In genomic region chr3:81816473-81817260, GRCh38 we compare ENCODE assay signal across 8 cellular contexts. TPM values are rescaled to one million over a fixed set of nuclear protein-coding genes. Genes with fewer than 3 reads are reported as not detected.
DNase-seq lines count a peak whose midpoint lies in the region; ATAC-seq and TF ChIP-seq lines count a peak whose summit lies in the region.

No MANE protein-coding gene starts in this region.

- DNase-seq in GM04503 (ENCODE audit: low read depth) (peak; percentile 0), globus pallidus (ENCODE audit: low spot score) (peak; percentile 14), mammary epithelial cell (no peak), mesothelial cell of epicardium (ENCODE audit: low spot score in 2 of 2, unreplicated experiment in 2 of 2) (no peak)
- DNase-seq in activated CD4-positive, alpha-beta T cell treated with anti-CD3 and anti-CD28 coated beads, Interleukin-2, amount 10 ng/mL, durations not matched to agents 24 days and 14 days: no peak

- H3K27ac ChIP-seq in mammary epithelial cell (ENCODE audit: insufficient read depth, low read depth, low read length): no peak overlapping the region

- no peaks in the 10 kb centered on the region for H3K36me3 ChIP-seq in mammary epithelial cell (ENCODE audit: insufficient read depth, low read length)

- no peaks in the 10 kb centered on the region for H3K27me3 ChIP-seq in mammary epithelial cell (ENCODE audit: insufficient read depth, low read length)

- TF ChIP-seq CTCF in mammary epithelial cell (conservative IDR thresholded peaks at IDR 0.05 in 1 of 2, IDR thresholded peaks at IDR 0.05 in 1 of 2; ENCODE audit: extremely low read depth in 1 of 2, insufficient read depth in 1 of 2, low read depth in 1 of 2, low read length in 2 of 2): no peak
- no peak for TF ChIP-seq CTCF in mesothelial cell of epicardium (IDR thresholded peaks at IDR 0.05; ENCODE audit: unreplicated experiment)

- H3K4me3 ChIP-seq in mammary epithelial cell (replicated peaks in 1 of 3; ENCODE audit: insufficient read depth in 1 of 3, low read depth in 2 of 3, low read length in 3 of 3): no peak overlapping the region

- BruUV-seq in mammary epithelial cell (replicated peaks; lab: Mats Ljungman, UMichigan): no TSS peak

- WGBS in mammary epithelial cell (ENCODE audit: low coverage, missing lambda C conversion rate): 61% methylated on average over 7 of the region's 8 CpGs

- H3K4me1 Mint-ChIP-seq in mesothelial cell of epicardium: peaks cover 2% of the 10 kb centered on the region
- H3K4me1 Mint-ChIP-seq in activated CD4-positive, alpha-beta T cell treated with anti-CD3 and anti-CD28 coated beads, Interleukin-2, amount 10 ng/mL, durations not matched to agents 24 days and 14 days: peaks cover 2% of the 10 kb centered on the region

- no peak overlapping the region for H2AFZ ChIP-seq in mammary epithelial cell (ENCODE audit: low read depth, low read length)

- intact Hi-C loops in mammary epithelial cell (cut with micrococcal nuclease): no loop called here
- intact Hi-C loops in activated CD4-positive, alpha-beta T cell treated with anti-CD3 and anti-CD28 coated beads, Interleukin-2, amount 10 ng/mL, durations not matched to agents 24 days and 14 days (cut with micrococcal nuclease): no loop called here

- peak; percentile 99 for ATAC-seq in GM21360 (IDR thresholded peaks at IDR 0.05; ENCODE audit: unreplicated experiment)
- ATAC-seq in HG03469 (IDR thresholded peaks at IDR 0.05; ENCODE audit: unreplicated experiment): peak; percentile 98
- ATAC-seq in SK-N-SH treated with all-trans-retinoic acid at 6 μM for 48 hours: no peak

- no peaks in the 10 kb centered on the region for H3K9me3 ChIP-seq in mammary epithelial cell (replicated peaks; ENCODE audit: insufficient read depth, low read length)

- in situ Hi-C loops in mammary epithelial cell (cut with MboI; ENCODE audit: low sequenced_read_pairs in 2 of 2): no loop called here

- H3K4me2 ChIP-seq in mammary epithelial cell (ENCODE audit: insufficient read depth, low read depth, low read length): no peak overlapping the region

- peaks cover 24% of the 10 kb centered on the region for H3K9me3 Mint-ChIP-seq in mesothelial cell of epicardium
- peaks cover 7% of the 10 kb centered on the region for H3K9me3 Mint-ChIP-seq in activated CD4-positive, alpha-beta T cell treated with anti-CD3 and anti-CD28 coated beads, Interleukin-2, amount 10 ng/mL, durations not matched to agents 24 days and 14 days

- H3K4me1 ChIP-seq in mammary epithelial cell (ENCODE audit: insufficient read depth, low read length): no peaks in the 10 kb centered on the region

- no peak overlapping the region for H3K9ac ChIP-seq in mammary epithelial cell (ENCODE audit: insufficient read depth, low read length)

- no peaks in the 10 kb centered on the region for H3K36me3 Mint-ChIP-seq in mesothelial cell of epicardium
- no peaks in the 10 kb centered on the region for H3K36me3 Mint-ChIP-seq in activated CD4-positive, alpha-beta T cell treated with anti-CD3 and anti-CD28 coated beads, Interleukin-2, amount 10 ng/mL, durations not matched to agents 24 days and 14 days (ENCODE audit: low read depth)

- H3K4me3 Mint-ChIP-seq in mesothelial cell of epicardium: no peak overlapping the region
- H3K4me3 Mint-ChIP-seq in activated CD4-positive, alpha-beta T cell treated with anti-CD3 and anti-CD28 coated beads, Interleukin-2, amount 10 ng/mL, durations not matched to agents 24 days and 14 days: no peak overlapping the region

- no peaks in the 10 kb centered on the region for H4K20me1 ChIP-seq in mammary epithelial cell (ENCODE audit: insufficient read depth, low read length)

- H3K27ac Mint-ChIP-seq in mesothelial cell of epicardium: no peak overlapping the region
- H3K27ac Mint-ChIP-seq in activated CD4-positive, alpha-beta T cell treated with anti-CD3 and anti-CD28 coated beads, Interleukin-2, amount 10 ng/mL, durations not matched to agents 24 days and 14 days: no peak overlapping the region

- CTCF ChIA-PET in mammary epithelial cell (lab: Charles Lee; ENCODE audit: low non-redundant PET): no interaction called here

- dilution Hi-C loops in mammary epithelial cell (cut with HindIII; ENCODE audit: low sequenced_read_pairs): no loop called here

- H3K27me3 Mint-ChIP-seq in mesothelial cell of epicardium (ENCODE audit: low read depth): no peaks in the 10 kb centered on the region
- no peaks in the 10 kb centered on the region for H3K27me3 Mint-ChIP-seq in activated CD4-positive, alpha-beta T cell treated with anti-CD3 and anti-CD28 coated beads, Interleukin-2, amount 10 ng/mL, durations not matched to agents 24 days and 14 days

- no peaks in the 10 kb centered on the region for H3K79me2 ChIP-seq in mammary epithelial cell (ENCODE audit: insufficient read depth, low read length)

TF ChIP-seq in SK-N-SH treated with all-trans-retinoic acid at 6 μM for 48 hours, 23 proteins besides CTCF, POLR2A, EP300 and RAD21:
- TF ChIP-seq RARB (CRISPR knock-in tag; IDR thresholded peaks at IDR 0.05) (no peak), TCF4 (CRISPR knock-in tag; IDR thresholded peaks at IDR 0.05; ENCODE audit: borderline replicate concordance) (no peak), CSRNP3 (CRISPR knock-in tag; IDR thresholded peaks at IDR 0.05) (no peak), PPARA (CRISPR knock-in tag; IDR thresholded peaks at IDR 0.05; ENCODE audit: borderline replicate concordance) (no peak), BACH2 (CRISPR knock-in tag; IDR thresholded peaks at IDR 0.05; ENCODE audit: borderline replicate concordance) (no peak), ISL1 (CRISPR knock-in tag; IDR thresholded peaks at IDR 0.05) (no peak), OSR1 (CRISPR knock-in tag; IDR thresholded peaks at IDR 0.05) (no peak), ZFP30 (CRISPR knock-in tag; IDR thresholded peaks at IDR 0.05) (no peak)

RNA-seq across cellular contexts. Expression of gene GBE1, which starts 55.2 kb away (rescaled TPM):
- 10 to 100 TPM; 39.0 to 80.9 TPM for total RNA-seq in mammary epithelial cell
- 31.0 TPM for polyA plus RNA-seq in mammary epithelial cell
- polyA minus RNA-seq in mammary epithelial cell: 33.5 TPM
- total RNA-seq in mesothelial cell of epicardium: 9.9 to 10.8 TPM (median 9.9 TPM) in 3 replicates
- total RNA-seq in activated CD4-positive, alpha-beta T cell treated with anti-CD3 and anti-CD28 coated beads, Interleukin-2, amount 10 ng/mL, durations not matched to agents 24 days and 14 days: 39.1 and 40.8 TPM in 2 replicates

Comparison
In these comparisons a context has a peak if more than half of its experiments do, and no peak if none do; other contexts are left out.
1. DNase-seq: peak in GM04503 (single experiment) and globus pallidus (single experiment); none in mammary epithelial cell (single experiment), mesothelial cell of epicardium (0 of 2) and activated CD4-positive, alpha-beta T cell treated with anti-CD3 and anti-CD28 coated beads, Interleukin-2, amount 10 ng/mL, durations not matched to agents 24 days and 14 days (single experiment).